In the genomic region with DNA sequence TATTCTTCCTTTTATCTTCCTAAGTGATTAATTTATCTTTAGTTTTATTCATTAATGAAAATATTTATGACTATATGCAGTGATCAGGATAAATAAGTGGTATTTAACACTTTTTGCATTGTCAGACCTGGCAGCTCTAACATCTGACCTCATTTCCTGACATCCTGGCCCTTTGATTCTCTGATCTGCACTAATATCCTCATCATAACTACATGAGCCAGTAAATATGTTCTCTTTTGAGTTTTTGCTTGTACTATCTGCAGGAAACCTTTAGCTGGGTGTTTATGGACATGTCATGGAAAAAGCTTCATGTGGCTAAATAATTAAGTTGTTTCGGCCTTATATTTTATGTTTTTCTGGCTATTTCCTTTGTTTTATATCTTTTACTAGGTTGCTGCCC, we compare ENCODE assay signal across 9 cellular contexts. TPM values are rescaled to one million over a fixed set of nuclear protein-coding genes. Genes with fewer than 3 reads are reported as not detected.
A peak's percentile ranks its signal among the peaks of the same experiment; 100 is the strongest.
DNase-seq lines count a peak whose midpoint lies in the region; ATAC-seq and TF ChIP-seq lines count a peak whose summit lies in the region.
"Had no signal": no experiment of that assay in that cellular context is flagged by ENCODE, and none has a peak within 500 bp of the region (broad histone marks: within the 10 kb centered on the region; RNA-seq: fewer than 3 reads in every experiment).

No MANE protein-coding gene starts in this region.

- H3K9me3 Mint-ChIP-seq in MCF 10A (ENCODE audit: unreplicated experiment) (no peaks in the 10 kb centered on the region), immature natural killer cell (no peaks in the 10 kb centered on the region)
- no peaks in the 10 kb centered on the region for H3K9me3 Mint-ChIP-seq in activated naive CD4-positive, alpha-beta T cell treated with anti-CD3 and anti-CD28 coated beads, Interleukin-2, amount 50 U/mL, for 72 hours

- TF ChIP-seq CTCF in breast epithelium (IDR thresholded peaks at IDR 0.05) (no peak), MCF 10A (IDR thresholded peaks at IDR 0.05; ENCODE audit: unreplicated experiment) (no peak), upper lobe of left lung (IDR thresholded peaks at IDR 0.05) (no peak)

- H3K9me3 ChIP-seq in breast epithelium (no peaks in the 10 kb centered on the region), upper lobe of left lung (no peaks in the 10 kb centered on the region), HAP-1 (no peaks in the 10 kb centered on the region)

- BruUV-seq in MCF 10A (replicated peaks; lab: Mats Ljungman, UMichigan) = no TSS peak

- DNase-seq in breast epithelium (ENCODE audit: low spot score in 2 of 2) (no peak), MCF 10A (ENCODE audit: unreplicated experiment) (no peak), immature natural killer cell (no peak), upper lobe of left lung (no peak), HAP-1 (ENCODE audit: low spot score in 2 of 2) (no peak), NCI-H1048 (lab: John Stamatoyannopoulos, UW) (no peak)
- no peak for DNase-seq in activated naive CD4-positive, alpha-beta T cell treated with anti-CD3 and anti-CD28 coated beads, Interleukin-2, amount 50 U/mL, for 72 hours (ENCODE audit: low spot score in 2 of 2)
- DNase-seq: NCI-H2029 had no signal

- H3K4me3 Mint-ChIP-seq in MCF 10A (ENCODE audit: unreplicated experiment) (no peak overlapping the region), immature natural killer cell (peak overlapping the region in 3 of 5 donors; percentile 4 to 14 (median 6))

- WGBS in upper lobe of left lung, 2 donors = 69 to 77% methylated on average over 1 of the region's 1 CpG

- intact Hi-C loops in breast epithelium (cut with DNase I; ENCODE audit: low total_unique reads) = no loop called here
- intact Hi-C loops in MCF 10A (cut with micrococcal nuclease) = no loop called here

- in situ Hi-C loops in HAP-1 (cut with MboI; ENCODE audit: low sequenced_read_pairs) = no loop called here

- CTCF ChIA-PET in MCF 10A (lab: Yijun Ruan, JAX) = interaction anchor here (0.7 to 0.8 kb wide), 3 partner anchors 19 to 602 kb away, joined by 3 read pairs; no protein-coding TSS in a partner anchor

- H3K27ac Mint-ChIP-seq in MCF 10A (ENCODE audit: low read depth, unreplicated experiment) (no peak overlapping the region), immature natural killer cell (peak overlapping the region; percentile 62 to 82 (median 72))
- H3K27ac Mint-ChIP-seq in activated naive CD4-positive, alpha-beta T cell treated with anti-CD3 and anti-CD28 coated beads, Interleukin-2, amount 50 U/mL, for 72 hours = peak overlapping the region; percentile 54 to 92

- no peaks in the 10 kb centered on the region for H3K36me3 ChIP-seq in breast epithelium
- H3K36me3 ChIP-seq in upper lobe of left lung = peaks cover 0 to 21% (median 6%) of the 10 kb centered on the region in 4 donors
- peaks cover 36% of the 10 kb centered on the region for H3K36me3 ChIP-seq in HAP-1 (replicated peaks)

- H3K27ac ChIP-seq in breast epithelium = peak overlapping the region; percentile 52 to 72
- peak overlapping the region in 3 of 4 donors; percentile 44 to 59 (median 47) for H3K27ac ChIP-seq in upper lobe of left lung

- POLR2A ChIA-PET in MCF 10A (lab: Yijun Ruan, JAX) = interaction anchor here (1.2 to 1.5 kb wide), 2 partner anchors 10 to 30 kb away, joined by 5 to 11 read pairs; a partner anchor contains a TSS

- H3K36me3 Mint-ChIP-seq in MCF 10A (ENCODE audit: insufficient read depth, unreplicated experiment) = peaks cover 68% of the 10 kb centered on the region
- H3K36me3 Mint-ChIP-seq in activated naive CD4-positive, alpha-beta T cell treated with anti-CD3 and anti-CD28 coated beads, Interleukin-2, amount 50 U/mL, for 72 hours = peaks cover 0 to 27% of the 10 kb centered on the region in 2 donors
- H3K36me3 Mint-ChIP-seq in immature natural killer cell = peaks cover 0 to 6% (median 0%) of the 10 kb centered on the region in 3 donors

- no peak for TF ChIP-seq POLR2A in breast epithelium (IDR thresholded peaks at IDR 0.05)
- no peak for TF ChIP-seq POLR2A in upper lobe of left lung (IDR thresholded peaks at IDR 0.05)

- H3K4me1 Mint-ChIP-seq in MCF 10A (ENCODE audit: insufficient read depth, unreplicated experiment) (peaks cover 19% of the 10 kb centered on the region), immature natural killer cell (peaks cover 47 to 83% of the 10 kb centered on the region in 2 donors)

- H3K4me3 ChIP-seq in breast epithelium = no peak overlapping the region
- H3K4me3 ChIP-seq in upper lobe of left lung = no peak overlapping the region
- no peak overlapping the region for H3K4me3 ChIP-seq in HAP-1

- H3K4me1 ChIP-seq in breast epithelium (peaks cover 0 to 8% of the 10 kb centered on the region in 2 donors), upper lobe of left lung (peaks cover 34 to 54% (median 41%) of the 10 kb centered on the region in 4 donors), HAP-1 (peaks cover 21% of the 10 kb centered on the region)

- no peaks in the 10 kb centered on the region for H3K27me3 ChIP-seq in breast epithelium
- H3K27me3 ChIP-seq in upper lobe of left lung = no peaks in the 10 kb centered on the region
- H3K27me3 ChIP-seq in HAP-1 (ENCODE audit: low read depth) = no peaks in the 10 kb centered on the region

- ATAC-seq in activated naive CD4-positive, alpha-beta T cell treated with anti-CD3 and anti-CD28 coated beads, Interleukin-2, amount 50 U/mL, for 72 hours = no peak
- ATAC-seq in upper lobe of left lung (ENCODE audit: low FRiP score in 2 of 2) (no peak), GM19324 (IDR thresholded peaks at IDR 0.05; ENCODE audit: low FRiP score, unreplicated experiment) (no peak)

- H3K27me3 Mint-ChIP-seq in MCF 10A (ENCODE audit: insufficient read depth, unreplicated experiment) = no peaks in the 10 kb centered on the region
- peaks cover 0 to 3% (median 2%) of the 10 kb centered on the region in 3 donors for H3K27me3 Mint-ChIP-seq in immature natural killer cell (ENCODE audit: low read depth in 3 of 3)

- no peak for TF ChIP-seq EP300 in upper lobe of left lung (IDR thresholded peaks at IDR 0.05)

RNA-seq across cellular contexts. Expression of a gene that starts 10.5 kb away (rescaled TPM):
- total RNA-seq in breast epithelium (100 to 1,000 TPM; 132 to 214 (median 175) TPM), MCF 10A (2022) (63.4 and 63.5 TPM in 2 replicates), upper lobe of left lung (100 to 1,000 TPM in 3 of 6 donors, 10 to 100 TPM in 3; 53.7 to 231 (median 103) TPM)
- 100 to 1,000 TPM in 1 of 2 donors, 10 to 100 TPM in 1; 97.7 to 157 TPM for total RNA-seq in activated naive CD4-positive, alpha-beta T cell treated with anti-CD3 and anti-CD28 coated beads, Interleukin-2, amount 50 U/mL, for 72 hours
- polyA plus RNA-seq in immature natural killer cell = 10 to 100 TPM in 1 of 3 donors, 1 to 10 TPM in 2; 6.9 to 15.9 (median 7.4) TPM

RNA-seq across cellular contexts. Expression of a gene that starts 20.3 kb away (rescaled TPM):
- total RNA-seq in breast epithelium = 10 to 100 TPM; 19.8 to 29.5 (median 23.7) TPM
- total RNA-seq in MCF 10A (2022) = 22.1 and 26.2 TPM in 2 replicates
- 10 to 100 TPM; 47.7 to 58.3 TPM for total RNA-seq in activated naive CD4-positive, alpha-beta T cell treated with anti-CD3 and anti-CD28 coated beads, Interleukin-2, amount 50 U/mL, for 72 hours
- 100 to 1,000 TPM; 118 to 124 (median 123) TPM for polyA plus RNA-seq in immature natural killer cell
- total RNA-seq in upper lobe of left lung = 10 to 100 TPM in 4 of 6 donors, 1 to 10 TPM in 2; 2.6 to 25.8 (median 17.9) TPM

RNA-seq across cellular contexts. Expression of a gene that starts 29.2 kb away (rescaled TPM):
- total RNA-seq in breast epithelium (10 to 100 TPM; 48.8 to 68.8 (median 61.9) TPM), MCF 10A (2022) (52.1 and 55.7 TPM in 2 replicates), upper lobe of left lung (10 to 100 TPM; 36.3 to 59.7 (median 50.6) TPM)
- total RNA-seq in activated naive CD4-positive, alpha-beta T cell treated with anti-CD3 and anti-CD28 coated beads, Interleukin-2, amount 50 U/mL, for 72 hours = 10 to 100 TPM; 37.6 to 42.3 TPM
- 10 to 100 TPM; 28.7 to 35.6 (median 30.8) TPM for polyA plus RNA-seq in immature natural killer cell

RNA-seq across cellular contexts. Expression of a gene that starts 42.5 kb away (rescaled TPM):
- total RNA-seq in breast epithelium (10 to 100 TPM; 18.0 to 61.8 (median 45.2) TPM), MCF 10A (2022) (10.9 and 12.4 TPM in 2 replicates), upper lobe of left lung (10 to 100 TPM; 25.1 to 35.8 (median 29.9) TPM)
- total RNA-seq in activated naive CD4-positive, alpha-beta T cell treated with anti-CD3 and anti-CD28 coated beads, Interleukin-2, amount 50 U/mL, for 72 hours = 1 to 10 TPM in 1 of 2 donors, under 1 TPM in 1; 0.34 to 1.8 TPM
- polyA plus RNA-seq in immature natural killer cell = under 1 TPM in 2 of 3 donors, not detected in 1; 0.16 to 0.24 TPM
